ENCODE assay signal across 1 cellular context in the genomic region with DNA sequence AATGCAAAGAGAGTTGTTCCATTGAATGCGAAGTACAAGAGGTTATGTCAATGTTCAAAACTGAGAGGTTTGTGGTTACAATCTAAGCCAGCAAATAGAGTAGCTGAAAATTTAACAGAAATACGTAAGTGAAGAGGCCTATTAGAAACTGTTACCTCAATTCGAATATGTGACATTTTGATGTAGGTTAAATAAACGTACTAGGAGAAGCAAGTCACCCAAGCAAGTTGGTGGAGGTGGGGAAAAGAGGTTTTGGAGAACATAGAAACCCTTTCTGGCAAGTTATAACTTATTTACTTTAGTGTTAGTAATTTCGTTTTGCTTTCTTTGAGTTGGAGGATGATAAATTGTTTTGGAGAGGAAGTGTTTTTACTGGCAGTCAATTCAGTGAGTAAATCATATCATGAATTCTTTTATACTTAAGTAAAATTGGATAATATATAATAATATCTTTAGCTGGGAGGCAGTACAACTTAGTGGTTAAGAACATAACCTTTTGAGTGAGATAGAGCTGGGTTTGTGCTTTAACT.
TF ChIP-seq lines count a peak whose summit lies in the region.

No MANE protein-coding gene starts in this region.

TF ChIP-seq in GM23338, 12 proteins besides CTCF, POLR2A, EP300 and RAD21 (continued from another document):
- TF ChIP-seq REST (IDR thresholded peaks at IDR 0.05; ENCODE audit: unreplicated experiment) (no peak), POLR2AphosphoS5 (IDR thresholded peaks at IDR 0.05; ENCODE audit: low read depth) (no peak), ZNF331 (CRISPR knock-in tag; IDR thresholded peaks at IDR 0.05; ENCODE audit: low read depth) (no peak), JUNB (IDR thresholded peaks at IDR 0.05; ENCODE audit: unreplicated experiment) (no peak), EZH2 (IDR thresholded peaks at IDR 0.05; ENCODE audit: low read depth, unreplicated experiment) (no peak), EZH2phosphoT487 (IDR thresholded peaks at IDR 0.05; ENCODE audit: unreplicated experiment) (no peak), ZNF462 (CRISPR knock-in tag; IDR thresholded peaks at IDR 0.05) (no peak), CREB1 (CRISPR knock-in tag; IDR thresholded peaks at IDR 0.05; ENCODE audit: low read depth) (no peak)
